In genomic region chr16:64051826-64052225, GRCh38 we compare ENCODE assay signal across 10 cellular contexts.
DNase-seq lines count a peak whose midpoint lies in the region; ATAC-seq, FAIRE-seq and TF ChIP-seq lines count a peak whose summit lies in the region.
"Had no signal": no experiment of that assay in that cellular context is flagged by ENCODE, and none has a peak within 500 bp of the region (broad histone marks: within the 10 kb centered on the region; RNA-seq: fewer than 3 reads in every experiment).

No MANE protein-coding gene starts in this region.

- H3K27ac ChIP-seq in Peyer's patch (no peak overlapping the region), gastrocnemius medialis (no peak overlapping the region)
- H3K27ac ChIP-seq: colonic mucosa had no signal

- no peak overlapping the region for H3K4me3 ChIP-seq in bronchial epithelial cell (ENCODE audit: low read depth, low read length)
- H3K4me3 ChIP-seq in Peyer's patch, result no peak overlapping the region
- no peak overlapping the region for H3K4me3 ChIP-seq in gastrocnemius medialis
- H3K4me3 ChIP-seq: colonic mucosa, mucosa of descending colon had no signal

- intact Hi-C loops in gastrocnemius medialis (cut with DNase I; ENCODE audit: low total_unique reads), result no loop called here

- peaks cover 3% of the 10 kb centered on the region for H3K27me3 Mint-ChIP-seq in osteocyte (ENCODE audit: unreplicated experiment)

- DNase-seq in ELR (ENCODE audit: low read depth) (peak; percentile 0), NCI-H345 treated with DMSO at 0.1 percent for 48 hours (lab: John Stamatoyannopoulos, UW; ENCODE audit: unreplicated experiment) (peak; percentile 6), bronchial epithelial cell (ENCODE audit: low read depth) (peak; percentile 22), osteocyte (ENCODE audit: extremely low spot score, unreplicated experiment) (no peak), Peyer's patch (no peak), gastrocnemius medialis (no peak), islet precursor cell (no peak)
- DNase-seq: colonic mucosa, mucosa of descending colon had no signal

- H3K27ac Mint-ChIP-seq in osteocyte (ENCODE audit: unreplicated experiment), result peak overlapping the region; percentile 48

- H3K9me3 ChIP-seq in Peyer's patch (no peaks in the 10 kb centered on the region), gastrocnemius medialis (no peaks in the 10 kb centered on the region)
- H3K9me3 ChIP-seq: colonic mucosa, mucosa of descending colon had no signal

- H3K9me3 Mint-ChIP-seq in osteocyte (ENCODE audit: unreplicated experiment), result peaks cover 22% of the 10 kb centered on the region

- no peak for ATAC-seq in gastrocnemius medialis
- ATAC-seq: mucosa of descending colon had no signal

- peaks cover 13% of the 10 kb centered on the region for H3K36me3 Mint-ChIP-seq in osteocyte (ENCODE audit: unreplicated experiment)

- H3K36me3 ChIP-seq in bronchial epithelial cell (ENCODE audit: control insufficient read depth, insufficient read depth, low read length) (no peaks in the 10 kb centered on the region), Peyer's patch (no peaks in the 10 kb centered on the region), gastrocnemius medialis (no peaks in the 10 kb centered on the region)
- H3K36me3 ChIP-seq: colonic mucosa had no signal

- peaks cover 21% of the 10 kb centered on the region for H3K4me1 Mint-ChIP-seq in osteocyte (ENCODE audit: unreplicated experiment)

- TF ChIP-seq CTCF in bronchial epithelial cell (IDR thresholded peaks at IDR 0.05; ENCODE audit: insufficient read depth, low read length, severe bottlenecking) (peak; percentile 27), osteocyte (IDR thresholded peaks at IDR 0.05) (peak; percentile 42), Peyer's patch (IDR thresholded peaks at IDR 0.05) (peak in 3 of 6 experiments; percentile 44 to 52 (median 51)), gastrocnemius medialis (IDR thresholded peaks at IDR 0.05 in 4 of 5, conservative IDR thresholded peaks at IDR 0.05 in 1 of 5) (no peak)

- no peak overlapping the region for H3K4me3 Mint-ChIP-seq in osteocyte (ENCODE audit: unreplicated experiment)

- TF ChIP-seq POLR2A in Peyer's patch (IDR thresholded peaks at IDR 0.05) (no peak), gastrocnemius medialis (IDR thresholded peaks at IDR 0.05) (no peak)

- in situ Hi-C loops in gastrocnemius medialis (cut with MboI; ENCODE audit: low sequenced_read_pairs in 4 of 4), result loop anchor here in 1 of 4 donors (25.0 kb wide), 1 partner anchor 90 kb away; no protein-coding TSS in a partner anchor

- H3K27me3 ChIP-seq in bronchial epithelial cell (ENCODE audit: control insufficient read depth, insufficient read depth, low read length), result no peaks in the 10 kb centered on the region
- no peaks in the 10 kb centered on the region for H3K27me3 ChIP-seq in Peyer's patch
- no peaks in the 10 kb centered on the region for H3K27me3 ChIP-seq in gastrocnemius medialis
- H3K27me3 ChIP-seq: colonic mucosa had no signal

- FAIRE-seq in bronchial epithelial cell (lab: Jason Lieb, UNC), result no peak
- FAIRE-seq: TTC549 had no signal

- no peaks in the 10 kb centered on the region for H3K4me1 ChIP-seq in Peyer's patch
- no peaks in the 10 kb centered on the region for H3K4me1 ChIP-seq in gastrocnemius medialis
- H3K4me1 ChIP-seq: colonic mucosa had no signal

Comparison
In these comparisons a context has a peak if more than half of its experiments do, and no peak if none do; other contexts are left out.
1. DNase-seq: peak in ELR (single experiment), NCI-H345 treated with DMSO at 0.1 percent for 48 hours (single experiment) and bronchial epithelial cell (single experiment); none in osteocyte (single experiment), Peyer's patch (0 of 3), gastrocnemius medialis (0 of 2) and islet precursor cell (single experiment).
2. CTCF ChIP-seq: peak in bronchial epithelial cell (single experiment) and osteocyte (single experiment); none in gastrocnemius medialis (0 of 5).